ENCODE assay signal across 8 cellular contexts in genomic region chr16:11201498-11202259, GRCh38. TPM values are rescaled to one million over a fixed set of nuclear protein-coding genes. Genes with fewer than 3 reads are reported as not detected.
A peak's percentile ranks its signal among the peaks of the same experiment; 100 is the strongest.
DNase-seq lines count a peak whose midpoint lies in the region; ATAC-seq, FAIRE-seq and TF ChIP-seq lines count a peak whose summit lies in the region.

No MANE protein-coding gene starts in this region.

- H3K9me1 ChIP-seq in K562 (ENCODE audit: control insufficient read depth, insufficient read depth, low read length): no peaks in the 10 kb centered on the region

- H3K9me3 ChIP-seq in MG63: no peaks in the 10 kb centered on the region
- no peaks in the 10 kb centered on the region for H3K9me3 ChIP-seq in K562 (replicated peaks; ENCODE audit: control insufficient read depth, insufficient read depth, low read depth, low read length)
- H3K9me3 ChIP-seq in naive thymus-derived CD4-positive, alpha-beta T cell (ENCODE audit: control insufficient read depth in 2 of 3, low read length in 3 of 3): no peaks in the 10 kb centered on the region
- H3K9me3 ChIP-seq in prostate gland: no peaks in the 10 kb centered on the region

- H3K9ac ChIP-seq in K562 (ENCODE audit: insufficient read depth in 1 of 2, low read depth in 2 of 2, low read length in 2 of 2): peak overlapping the region; percentile 52 to 76

- peak in 1 of 2 experiments; percentile 12; a peak in 1 of 4 replicates for TF ChIP-seq RAD21 in K562 (CRISPR knock-in tag; conservative IDR thresholded peaks at IDR 0.05 in 1 of 2, IDR thresholded peaks at IDR 0.05 in 1 of 2)

- no peaks in the 10 kb centered on the region for H3K9me3 Mint-ChIP-seq in naive thymus-derived CD4-positive, alpha-beta T cell

- H3K36me3 ChIP-seq in MG63: no peaks in the 10 kb centered on the region
- H3K36me3 ChIP-seq in K562 (ENCODE audit: control insufficient read depth, insufficient read depth, low read length): no peaks in the 10 kb centered on the region
- no peaks in the 10 kb centered on the region for H3K36me3 ChIP-seq in naive thymus-derived CD4-positive, alpha-beta T cell (ENCODE audit: control insufficient read depth in 2 of 3, insufficient read depth in 3 of 3, low read length in 3 of 3)
- no peaks in the 10 kb centered on the region for H3K36me3 ChIP-seq in prostate gland

- intact Hi-C loops in K562 (cut with micrococcal nuclease): loop anchor here (5.0 to 10.0 kb wide), 2 partner anchors 53 to 74 kb away; partner anchors contain the start of gene SOCS1
- intact Hi-C loops in naive thymus-derived CD4-positive, alpha-beta T cell (cut with micrococcal nuclease): no loop called here
- intact Hi-C loops in prostate gland (cut with DNase I): no loop called here
- intact Hi-C loops in posterior vena cava (cut with DNase I): no loop called here

- WGBS in K562 (ENCODE audit: insufficient coverage, low coverage, missing lambda C conversion rate): 5% methylated on average over 14 of the region's 15 CpGs
- 36% methylated on average over 15 of the region's 15 CpGs for WGBS in prostate gland

- no peak overlapping the region for H3K4me3 ChIP-seq in MG63
- H3K4me3 ChIP-seq in K562: no peak overlapping the region
- H3K4me3 ChIP-seq in naive thymus-derived CD4-positive, alpha-beta T cell (ENCODE audit: low read length): no peak overlapping the region
- no peak overlapping the region for H3K4me3 ChIP-seq in prostate gland

- H4K20me1 ChIP-seq in K562 (replicated peaks; ENCODE audit: control insufficient read depth, insufficient read depth, low read length): no peaks in the 10 kb centered on the region

- peaks cover 0 to 59% (median 13%) of the 10 kb centered on the region in 7 donors for H3K4me1 Mint-ChIP-seq in naive thymus-derived CD4-positive, alpha-beta T cell

- DNase-seq in GF-D8 (lab: John Stamatoyannopoulos, UW) (peak; percentile 65), MG63 (peak; percentile 95), K562 (ENCODE audit: extremely low read depth in 1 of 4, low spot score in 3 of 4) (peak; percentile 80 to 90 (median 84)), prostate gland (ENCODE audit: low spot score) (no peak), posterior vena cava (ENCODE audit: low spot score) (no peak)
- no peak for DNase-seq in naive thymus-derived CD4-positive, alpha-beta T cell

- H3K4me1 ChIP-seq in K562 (replicated peaks in 1 of 2; ENCODE audit: control insufficient read depth in 2 of 2, insufficient read depth in 2 of 2, low read length in 2 of 2) (peaks cover 39 to 63% of the 10 kb centered on the region in 2 experiments), prostate gland (replicated peaks) (no peaks in the 10 kb centered on the region)
- no peaks in the 10 kb centered on the region for H3K4me1 ChIP-seq in naive thymus-derived CD4-positive, alpha-beta T cell (ENCODE audit: control insufficient read depth in 2 of 2, insufficient read depth in 2 of 2, low read length in 2 of 2)

- in situ Hi-C loops in K562 (cut with MboI): no loop called here

- peaks cover 0 to 4% (median 0%) of the 10 kb centered on the region in 5 donors for H3K36me3 Mint-ChIP-seq in naive thymus-derived CD4-positive, alpha-beta T cell

- CTCF ChIA-PET in K562 (lab: Yijun Ruan, JAX; ENCODE audit: low intra/inter-chr PET ratio): no interaction called here
- CTCF ChIA-PET in naive thymus-derived CD4-positive, alpha-beta T cell (lab: Charles Lee): interaction anchor here (0.6 kb wide), 1 partner anchor 64 kb away, joined by 5 read pairs; no protein-coding TSS in a partner anchor

- POLR2A ChIA-PET in K562 (lab: Yijun Ruan, JAX): interaction anchor here (0.6 to 1.6 kb wide), 11 partner anchors 10 to 596 kb away, joined by 3 to 5 read pairs (median 4); no protein-coding TSS in a partner anchor
- POLR2A ChIA-PET in naive thymus-derived CD4-positive, alpha-beta T cell (lab: Charles Lee): interaction anchor here (0.8 kb wide), 1 partner anchor 57 kb away, joined by 3 read pairs; no protein-coding TSS in a partner anchor

- H3K79me2 ChIP-seq in K562 (ENCODE audit: control insufficient read depth, insufficient read depth, low read length): no peaks in the 10 kb centered on the region

- H2AFZ ChIP-seq in K562 (ENCODE audit: low read depth, low read length): peak overlapping the region; percentile 80

- ATAC-seq in K562 (peak; percentile 84), HG03175 (IDR thresholded peaks at IDR 0.05; ENCODE audit: unreplicated experiment) (no peak), HG02759 (IDR thresholded peaks at IDR 0.05; ENCODE audit: unreplicated experiment) (no peak)
- peak; percentile 59 for ATAC-seq in naive thymus-derived CD4-positive, alpha-beta T cell

- no peak for TF ChIP-seq CTCF in K562 (IDR thresholded peaks at IDR 0.05 in 2 of 3, conservative IDR thresholded peaks at IDR 0.05 in 1 of 3; ENCODE audit: insufficient read depth in 2 of 3, low read depth in 1 of 3, low read length in 3 of 3)
- TF ChIP-seq CTCF in prostate gland (IDR thresholded peaks at IDR 0.05): no peak

- peak; percentile 80 for FAIRE-seq in K562 (lab: Jason Lieb, UNC)

- peak overlapping the region; percentile 76 for H3K27ac ChIP-seq in K562 (ENCODE audit: extremely low read depth, low read depth, low read length)
- no peak overlapping the region for H3K27ac ChIP-seq in naive thymus-derived CD4-positive, alpha-beta T cell (ENCODE audit: low read depth, low read length)
- H3K27ac ChIP-seq in prostate gland: no peak overlapping the region

- TF ChIP-seq POLR2A in K562 (conservative IDR thresholded peaks at IDR 0.05) (0 out of 2 replicates have a peak, but pooled peaks have one; percentile 31), prostate gland (IDR thresholded peaks at IDR 0.05) (no peak)

- H3K4me2 ChIP-seq in K562 (ENCODE audit: insufficient read depth, low read length): peak overlapping the region; percentile 56

- H3K27me3 ChIP-seq in MG63 (no peaks in the 10 kb centered on the region), K562 (ENCODE audit: control insufficient read depth in 2 of 2, insufficient read depth in 2 of 2, low read length in 2 of 2) (no peaks in the 10 kb centered on the region), prostate gland (replicated peaks; ENCODE audit: insufficient read depth) (no peaks in the 10 kb centered on the region)
- no peaks in the 10 kb centered on the region for H3K27me3 ChIP-seq in naive thymus-derived CD4-positive, alpha-beta T cell (ENCODE audit: control insufficient read depth in 2 of 2, insufficient read depth in 2 of 2, low read length in 2 of 2)

- no peaks in the 10 kb centered on the region for H3K27me3 Mint-ChIP-seq in naive thymus-derived CD4-positive, alpha-beta T cell

- TF ChIP-seq EP300 in K562 (IDR thresholded peaks at IDR 0.05; ENCODE audit: low read length): peak; percentile 83

- peak overlapping the region in 4 of 9 donors; percentile 23 to 71 (median 40) for H3K27ac Mint-ChIP-seq in naive thymus-derived CD4-positive, alpha-beta T cell

- BruUV-seq in K562 (replicated peaks; lab: Mats Ljungman, UMichigan): no TSS peak

- no peak overlapping the region for H3K4me3 Mint-ChIP-seq in naive thymus-derived CD4-positive, alpha-beta T cell

TF ChIP-seq in K562, 482 proteins besides CTCF, POLR2A, EP300 and RAD21 (continues in another document):
- TF ChIP-seq FOXO4 (CRISPR knock-in tag; IDR thresholded peaks at IDR 0.05) (no peak), KHSRP (IDR thresholded peaks at IDR 0.05) (no peak)

RNA-seq across cellular contexts. Expression of gene SOCS1, which starts 54.3 kb away (rescaled TPM):
- total RNA-seq in MG63 (2014; rRNA removed; shearing (Covaris generic); ENCODE audit: low replicate concordance): 0.16 TPM in 1 of 2 replicates, not detected in the other
- total RNA-seq in K562 (2011; cell fraction: chromatin; rRNA removed; ENCODE audit: low replicate concordance): 6.9 and 32.4 TPM in 2 replicates
- 49.0 and 69.4 TPM in 2 replicates for total RNA-seq in K562 (2011; cell fraction: nucleolus; rRNA removed)
- total RNA-seq in K562 (2011; cell fraction: nucleoplasm; rRNA removed): 25.5 and 31.5 TPM in 2 replicates
- total RNA-seq in K562 (2014; rRNA removed) (2.9 and 3.3 TPM in 2 replicates), K562 (2014; rRNA removed; fragmentation: Illumina TruSeq; extraction: Trizol) (0.29 and 0.44 TPM in 2 replicates), K562 (2015; rRNA removed; fragmentation: Illumina TruSeq; extraction: Trizol) (1.8 and 2.3 TPM in 2 replicates), K562 (2021) (7.1 and 7.5 TPM in 2 replicates), prostate gland (1 to 10 TPM; 2.6 to 8.2 TPM), posterior vena cava (1 to 10 TPM; 7.5 to 7.7 TPM)
- polyA plus RNA-seq in K562 (2011; rRNA removed) (3.8 and 6.4 TPM in 2 replicates), K562 (2014; fragmentation: Illumina TruSeq; extraction: Trizol) (1.1 and 1.4 TPM in 2 replicates), K562 (2014; fragmentation: Nextera tagmentation; extraction: Ambion mirVana) (under 1 TPM; 0.04 to 0.10 TPM), K562 (2014; rRNA removed) (6.2 and 7.2 TPM in 2 replicates)
- polyA plus RNA-seq in K562 (2011; cell fraction: cytosol; rRNA removed): 11.2 and 23.7 TPM in 2 replicates
- polyA plus RNA-seq in K562 (2011; cell fraction: nucleus; rRNA removed): 30.0 and 38.3 TPM in 2 replicates
- polyA plus RNA-seq in K562 (2012): 8.5 and 19.6 TPM in 2 replicates
- 1.2 and 1.6 TPM in 2 replicates for polyA minus RNA-seq in K562 (2011; rRNA and poly(A)+ RNA removed)
- 6.1 and 17.1 TPM in 2 replicates for polyA minus RNA-seq in K562 (2011; cell fraction: cytosol; rRNA and poly(A)+ RNA removed)
- 33.7 and 41.5 TPM in 2 replicates for polyA minus RNA-seq in K562 (2011; cell fraction: nucleus; rRNA and poly(A)+ RNA removed)
- 100 to 1,000 TPM in 1 of 5 experiments, 10 to 100 TPM in 4; 12.8 to 191 (median 46.8) TPM for total RNA-seq in naive thymus-derived CD4-positive, alpha-beta T cell
- 10 to 100 TPM; 15.2 to 15.7 TPM for polyA plus RNA-seq in naive thymus-derived CD4-positive, alpha-beta T cell

Comparison
In these comparisons a context has a peak if more than half of its experiments do, and no peak if none do; other contexts are left out.
1. DNase-seq: peak in GF-D8 (single experiment), MG63 (single experiment) and K562 (4 of 4); none in naive thymus-derived CD4-positive, alpha-beta T cell (0 of 9), prostate gland (single experiment) and posterior vena cava (single experiment).
2. ATAC-seq: peak in K562 (single experiment) and naive thymus-derived CD4-positive, alpha-beta T cell (single experiment); none in HG03175 (single experiment) and HG02759 (single experiment).